ENCODE assay signal across 33 cellular contexts in the genomic region with DNA sequence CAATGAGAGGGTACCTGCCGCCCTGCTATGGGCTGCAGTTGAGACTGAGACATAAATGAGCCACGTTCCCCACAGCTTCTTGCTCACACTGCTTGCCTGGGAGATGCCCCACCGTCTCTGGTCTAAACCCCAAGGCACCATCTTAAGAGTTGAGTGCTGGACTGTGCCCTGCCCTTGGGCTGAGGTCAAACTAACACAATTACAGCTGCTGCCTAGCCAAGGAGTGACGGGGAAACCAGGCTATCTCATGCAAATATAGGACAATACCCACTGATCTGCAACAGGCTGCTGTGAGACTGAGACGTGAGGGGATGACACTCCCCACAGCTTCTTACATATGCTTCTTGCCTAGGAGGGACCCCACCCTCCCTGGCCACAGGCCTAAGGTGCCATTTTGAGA. TPM values are rescaled to one million over a fixed set of nuclear protein-coding genes. Genes with fewer than 3 reads are reported as not detected.
"Had no signal": no experiment of that assay in that cellular context is flagged by ENCODE, and none has a peak within 500 bp of the region (broad histone marks: within the 10 kb centered on the region; RNA-seq: fewer than 3 reads in every experiment).

No MANE protein-coding gene starts in this region.

- H3K27me3 ChIP-seq: esophagus squamous epithelium, gastrocnemius medialis had no signal

- FAIRE-seq: colon, endothelial cell of umbilical vein, islet of Langerhans, keratinocyte had no signal

- H3K36me3 ChIP-seq: esophagus squamous epithelium, gastrocnemius medialis, heart right ventricle, lower lobe of right lung had no signal

- H3K27ac ChIP-seq: coronary artery, dorsolateral prefrontal cortex, esophagus squamous epithelium, gastrocnemius medialis, heart right ventricle, lower lobe of right lung had no signal

- H3K4me3 ChIP-seq: coronary artery, dorsolateral prefrontal cortex, esophagus squamous epithelium, gastrocnemius medialis, heart right ventricle, lower lobe of right lung, mucosa of descending colon had no signal

- ATAC-seq: gastrocnemius medialis, heart right ventricle, left cardiac atrium, left lobe of liver, left ventricle myocardium superior, lower lobe of right lung, mucosa of descending colon had no signal

- H3K4me1 ChIP-seq: esophagus squamous epithelium, gastrocnemius medialis, heart right ventricle, lower lobe of right lung had no signal

- DNase-seq: dermis blood vessel endothelial cell; dorsolateral prefrontal cortex; effector CD4-positive, alpha-beta T cell; effector memory CD4-positive, alpha-beta T cell; esophagus squamous epithelium; foreskin fibroblast; foreskin melanocyte; gastrocnemius medialis; glutamatergic neuron; head of caudate nucleus; heart right ventricle; hippocampal formation; left cardiac atrium; left ventricle myocardium superior; lower lobe of right lung; mesenchymal stem cell; mucosa of descending colon; naive B cell had no signal

- H3K9me3 ChIP-seq: esophagus squamous epithelium, gastrocnemius medialis, lower lobe of right lung, mucosa of descending colon had no signal

RNA-seq across cellular contexts. Expression of a gene that starts 7.8 kb away (rescaled TPM):
- total RNA-seq: dermis blood vessel endothelial cell, endothelial cell of umbilical vein, epithelial cell of proximal tubule, esophagus squamous epithelium, glomerular endothelial cell, heart right ventricle, kidney epithelial cell, left cardiac atrium, left lobe of liver, left ventricle myocardium superior, lower leg skin, lung microvascular endothelial cell, mesothelial cell of epicardium, myocyte had no signal
- polyA plus RNA-seq: endothelial cell of umbilical vein, heart right ventricle, keratinocyte had no signal

RNA-seq across cellular contexts. Expression of a gene that starts 32.9 kb away (rescaled TPM):
- total RNA-seq: dermis blood vessel endothelial cell, dorsolateral prefrontal cortex, endothelial cell of umbilical vein, epithelial cell of proximal tubule, esophagus squamous epithelium, gastrocnemius medialis, glomerular endothelial cell, heart right ventricle, kidney epithelial cell, left cardiac atrium, left lobe of liver, left ventricle myocardium superior, lower leg skin, lower lobe of right lung, lung microvascular endothelial cell, mesenteric fat pad, mesothelial cell of epicardium, mucosa of descending colon, myocyte had no signal
- polyA plus RNA-seq: endothelial cell of umbilical vein, esophagus, heart right ventricle, keratinocyte had no signal
